In the genomic region with DNA sequence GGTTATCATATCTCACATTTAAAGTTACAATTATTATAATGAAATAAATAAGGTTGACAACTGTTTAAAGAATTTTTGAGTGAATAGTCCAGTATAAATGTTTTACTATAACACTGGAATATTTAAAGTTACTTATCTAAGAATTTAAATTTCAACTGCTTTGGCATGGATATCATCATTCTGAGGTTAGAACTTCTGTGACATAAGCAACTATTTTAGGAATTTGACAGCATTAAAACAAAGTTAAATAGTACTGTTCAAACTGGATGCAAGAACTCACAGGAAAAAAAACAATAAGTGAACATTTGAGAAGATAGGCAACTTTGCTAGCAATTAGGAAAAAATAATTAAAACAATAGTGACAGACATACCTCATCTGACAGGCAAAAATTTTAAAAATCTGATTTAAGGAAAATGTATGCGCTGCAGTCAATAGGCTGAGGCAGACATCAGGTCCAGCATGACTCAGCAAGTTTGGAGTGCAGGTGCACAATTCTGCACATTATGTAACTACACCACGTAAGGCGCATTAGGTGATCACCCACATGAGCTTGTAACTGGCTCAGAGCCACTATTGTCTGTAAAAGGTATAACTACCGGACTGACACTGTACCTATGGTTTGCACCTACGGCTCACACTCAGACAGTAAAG, we compare ENCODE assay signal across 1 cellular context.
TF ChIP-seq lines count a peak whose summit lies in the region.

No MANE protein-coding gene starts in this region.

TF ChIP-seq in H1, 55 proteins besides CTCF, POLR2A, EP300 and RAD21:
- TF ChIP-seq YY1 (IDR thresholded peaks at IDR 0.05; ENCODE audit: low read depth, low read length) = 0 out of 2 replicates have a peak, but pooled peaks have one; percentile 44
- no peak for TF ChIP-seq KDM1A (IDR thresholded peaks at IDR 0.05; ENCODE audit: borderline replicate concordance, low read length)
